Comparison of ENCODE assay signal across 26 cellular contexts in genomic region chr7:54245046-54245445, GRCh38.
"Had no signal": no experiment of that assay in that cellular context is flagged by ENCODE, and none has a peak within 500 bp of the region (broad histone marks: within the 10 kb centered on the region; RNA-seq: fewer than 3 reads in every experiment).

No MANE protein-coding gene starts in this region.

- H3K4me1 Mint-ChIP-seq: natural killer cell; nephron progenitor cell; neural crest cell; stimulated activated memory B cell treated with anti-CD40 and anti-IgM and Interleukin-4, amounts not matched to agents 10 μg/mL and 1 μg/mL and 100 μg/mL, for 72 hours; stimulated activated naive CD8-positive, alpha-beta T cell treated with anti-CD3 and anti-CD28 coated beads, Interleukin-15, amount 100 ng/mL, for 72 hours had no signal

- DNase-seq: naive thymus-derived CD4-positive, alpha-beta T cell; natural killer cell; nephron progenitor cell; nucleus accumbens; pancreas; right cardiac atrium; right lobe of liver; sigmoid colon; small intestine; stimulated activated CD4-positive, alpha-beta T cell treated with anti-CD3 and anti-CD28 coated beads, Interleukin-15, amount 100 ng/mL, for 24 hours; stimulated activated CD4-positive, alpha-beta T cell treated with anti-CD3 and anti-CD28 coated beads, Interleukin-2, amount 100 ng/mL, for 24 hours; stimulated activated CD4-positive, alpha-beta T cell treated with anti-CD3 and anti-CD28 coated beads, Interleukin-4, amount 100 ng/mL, for 1 hour; stimulated activated CD4-positive, alpha-beta T cell treated with anti-CD3 and anti-CD28 coated beads, Interleukin-4, amount 100 ng/mL, for 4 hours; stimulated activated CD8-positive, alpha-beta memory T cell treated with anti-CD3 and anti-CD28 coated beads, Interleukin-4, amount 100 ng/mL, for 48 hours; stimulated activated naive CD4-positive, alpha-beta T cell; stimulated activated naive CD8-positive, alpha-beta T cell treated with anti-CD3 and anti-CD28 coated beads, Interleukin-15, amount 100 ng/mL, for 72 hours; stimulated activated naive CD8-positive, alpha-beta T cell treated with anti-CD3 and anti-CD28 coated beads, Interleukin-15, Interleukin-2, amounts not matched to agents 100 U/mL and 50 U/mL, for 24 hours; substantia nigra; testis; tibial artery; transverse colon; upper lobe of right lung; uterus had no signal

- H3K9me3 Mint-ChIP-seq: nephron progenitor cell, neural crest cell, type B pancreatic cell had no signal

- H3K36me3 Mint-ChIP-seq: stimulated activated memory B cell treated with anti-CD40 and anti-IgM and Interleukin-4, amounts not matched to agents 10 μg/mL and 1 μg/mL and 100 μg/mL, for 72 hours; type B pancreatic cell had no signal

- H3K27ac Mint-ChIP-seq: naive thymus-derived CD4-positive, alpha-beta T cell; natural killer cell; nephron progenitor cell; stimulated activated memory B cell treated with anti-CD40 and anti-IgM and Interleukin-4, amounts not matched to agents 10 μg/mL and 1 μg/mL and 100 μg/mL, for 72 hours; stimulated activated naive CD8-positive, alpha-beta T cell treated with anti-CD3 and anti-CD28 coated beads, Interleukin-15, amount 100 ng/mL, for 72 hours; type B pancreatic cell had no signal

- H3K4me3 Mint-ChIP-seq: naive thymus-derived CD4-positive, alpha-beta T cell; natural killer cell; nephron progenitor cell; neural crest cell; stimulated activated memory B cell treated with anti-CD40 and anti-IgM and Interleukin-4, amounts not matched to agents 10 μg/mL and 1 μg/mL and 100 μg/mL, for 72 hours; stimulated activated naive CD8-positive, alpha-beta T cell treated with anti-CD3 and anti-CD28 coated beads, Interleukin-15, amount 100 ng/mL, for 72 hours; type B pancreatic cell had no signal

- H3K27me3 Mint-ChIP-seq: naive thymus-derived CD4-positive, alpha-beta T cell; stimulated activated memory B cell treated with anti-CD40 and anti-IgM and Interleukin-4, amounts not matched to agents 10 μg/mL and 1 μg/mL and 100 μg/mL, for 72 hours; stimulated activated naive CD8-positive, alpha-beta T cell treated with anti-CD3 and anti-CD28 coated beads, Interleukin-15, amount 100 ng/mL, for 72 hours; type B pancreatic cell had no signal
